ENCODE assay signal across 34 cellular contexts in the genomic region with DNA sequence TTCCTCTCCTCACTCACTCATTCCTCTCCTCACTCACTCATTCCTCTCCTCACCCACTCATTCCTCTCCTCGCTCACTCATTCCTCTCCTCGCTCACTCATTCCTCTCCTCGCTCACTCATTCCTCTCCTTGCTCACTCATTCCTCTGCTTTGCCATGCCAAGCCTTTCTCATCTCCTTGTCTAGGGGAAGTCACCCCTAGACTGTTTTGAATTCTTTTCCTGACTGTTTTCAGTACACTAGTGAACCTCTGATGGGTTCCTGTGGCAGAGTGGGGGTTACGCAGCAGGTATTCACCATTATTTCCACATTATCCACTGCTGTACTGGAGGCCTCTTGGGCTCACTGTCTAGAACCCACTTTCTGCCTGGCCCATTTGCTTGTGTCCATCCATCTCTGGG. TPM values are rescaled to one million over a fixed set of nuclear protein-coding genes. Genes with fewer than 3 reads are reported as not detected.
"Had no signal": no experiment of that assay in that cellular context is flagged by ENCODE, and none has a peak within 500 bp of the region (broad histone marks: within the 10 kb centered on the region; RNA-seq: fewer than 3 reads in every experiment).

No MANE protein-coding gene starts in this region.

- H3K27ac Mint-ChIP-seq: activated CD4-positive, alpha-beta T cell treated with anti-CD3 and anti-CD28 coated beads, Interleukin-2, amount 10 ng/mL, durations not matched to agents 7 days and 5 days; activated CD8-positive, alpha-beta T cell treated with anti-CD3 and anti-CD28 coated beads for 36 hours; activated naive CD4-positive, alpha-beta T cell treated with anti-CD3 and anti-CD28 coated beads, Interleukin-2, amount 10 ng/mL, durations not matched to agents 7 days and 5 days; activated T-helper 1 cell treated with anti-CD3 and anti-CD28 coated beads, Interleukin-12 subunit alpha, Interleukin-12 subunit beta, Interleukin-2, Interleukin-4 antibody, amounts not matched to agents 30 ng/mL and 10 ng/mL and 1 ng/mL, durations not matched to agents 14 hours and 24 hours and 36 hours; brain; T-helper 1 cell treated with Interleukin-12 subunit alpha and Interleukin-12 subunit beta and Interleukin-4 antibody, amounts not matched to agents 30 μg/mL and 1 μg/mL, for 36 hours; T-helper 2 cell treated with Interferon-gamma antibody and Interleukin-4, amounts not matched to agents 5 μg/mL and 100 μg/mL, for 36 hours had no signal

- H3K27ac ChIP-seq: adrenal gland, Peyer's patch, SJSA1 had no signal

- FAIRE-seq: K562, TTC549 had no signal

- H3K4me3 Mint-ChIP-seq: activated CD4-positive, alpha-beta T cell treated with anti-CD3 and anti-CD28 coated beads, Interleukin-2, amount 10 ng/mL, durations not matched to agents 7 days and 5 days; activated CD8-positive, alpha-beta T cell treated with anti-CD3 and anti-CD28 coated beads for 36 hours; activated naive CD4-positive, alpha-beta T cell treated with anti-CD3 and anti-CD28 coated beads, Interleukin-2, amount 10 ng/mL, durations not matched to agents 7 days and 5 days; activated T-helper 1 cell treated with anti-CD3 and anti-CD28 coated beads, Interleukin-12 subunit alpha, Interleukin-12 subunit beta, Interleukin-2, Interleukin-4 antibody, amounts not matched to agents 30 ng/mL and 10 ng/mL and 1 ng/mL, durations not matched to agents 14 hours and 24 hours and 36 hours; brain; T-helper 1 cell treated with Interleukin-12 subunit alpha and Interleukin-12 subunit beta and Interleukin-4 antibody, amounts not matched to agents 30 μg/mL and 1 μg/mL, for 36 hours; T-helper 2 cell treated with Interferon-gamma antibody and Interleukin-4, amounts not matched to agents 5 μg/mL and 100 μg/mL, for 36 hours had no signal

- H3K4me1 ChIP-seq: adrenal gland, Peyer's patch, SJSA1 had no signal

- H3K36me3 Mint-ChIP-seq: activated naive CD4-positive, alpha-beta T cell treated with anti-CD3 and anti-CD28 coated beads, Interleukin-2, amount 10 ng/mL, durations not matched to agents 7 days and 5 days; brain had no signal

- H3K4me2 ChIP-seq: SK-N-SH had no signal

- H3K4me1 Mint-ChIP-seq: activated CD4-positive, alpha-beta T cell treated with anti-CD3 and anti-CD28 coated beads, Interleukin-2, amount 10 ng/mL, durations not matched to agents 7 days and 5 days; activated naive CD4-positive, alpha-beta T cell treated with anti-CD3 and anti-CD28 coated beads, Interleukin-2, amount 10 ng/mL, durations not matched to agents 7 days and 5 days; brain had no signal

- H3K9me3 Mint-ChIP-seq: activated CD4-positive, alpha-beta T cell treated with anti-CD3 and anti-CD28 coated beads, Interleukin-2, amount 10 ng/mL, durations not matched to agents 7 days and 5 days; activated CD8-positive, alpha-beta T cell treated with anti-CD3 and anti-CD28 coated beads for 36 hours; activated naive CD4-positive, alpha-beta T cell treated with anti-CD3 and anti-CD28 coated beads, Interleukin-2, amount 10 ng/mL, durations not matched to agents 7 days and 5 days; activated T-helper 1 cell treated with anti-CD3 and anti-CD28 coated beads, Interleukin-12 subunit alpha, Interleukin-12 subunit beta, Interleukin-2, Interleukin-4 antibody, amounts not matched to agents 30 ng/mL and 10 ng/mL and 1 ng/mL, durations not matched to agents 14 hours and 24 hours and 36 hours; T-helper 1 cell treated with Interleukin-12 subunit alpha and Interleukin-12 subunit beta and Interleukin-4 antibody, amounts not matched to agents 30 μg/mL and 1 μg/mL, for 36 hours; T-helper 2 cell treated with Interferon-gamma antibody and Interleukin-4, amounts not matched to agents 5 μg/mL and 100 μg/mL, for 36 hours had no signal

- H3K27me3 Mint-ChIP-seq: activated CD4-positive, alpha-beta T cell treated with anti-CD3 and anti-CD28 coated beads, Interleukin-2, amount 10 ng/mL, durations not matched to agents 7 days and 5 days had no signal

- DNase-seq: activated CD4-positive, alpha-beta T cell treated with anti-CD3 and anti-CD28 coated beads, Interleukin-2, amount 10 ng/mL, durations not matched to agents 7 days and 5 days; activated CD8-positive, alpha-beta T cell treated with anti-CD3 and anti-CD28 coated beads for 36 hours; activated effector memory CD4-positive, alpha-beta T cell treated with Interleukin-2 at 50 U/mL for 16 hours; activated naive CD4-positive, alpha-beta T cell treated with anti-CD3 and anti-CD28 coated beads, Interleukin-2, amount 10 ng/mL, durations not matched to agents 7 days and 5 days; adrenal gland; caudate nucleus; cerebellar nuclear complex; IMR-90; NCI-H1092 treated with DMSO at 0.1 percent for 48 hours; NCI-H1417; NCI-H146; NCI-H187; NCI-H2029 treated with DMSO at 0.1 percent for 48 hours; NCI-H2107; NCI-H2171; NCI-H510A; NCI-H526; NCI-H748 treated with DMSO at 0.1 percent for 48 hours; NK-92 treated with Interleukin-12 subunit alpha and Interleukin-12 subunit beta, amount 100 ng/mL, for 24 hours; PC-3; Peyer's patch; RPMI8226; SHP77 treated with DMSO at 0.1 percent for 48 hours; SK-N-SH had no signal

- H3K9me3 ChIP-seq: adrenal gland, Peyer's patch, SJSA1, SK-N-SH had no signal

- H3K4me3 ChIP-seq: adrenal gland, K562, Peyer's patch, SJSA1 had no signal

- H3K9ac ChIP-seq: SK-N-SH had no signal

- H3K27me3 ChIP-seq: Peyer's patch, SJSA1 had no signal

- H3K36me3 ChIP-seq: adrenal gland, Peyer's patch, SJSA1 had no signal

RNA-seq across cellular contexts. Expression of a gene that starts 1.2 kb away (rescaled TPM):
- total RNA-seq: activated CD4-positive, alpha-beta T cell treated with anti-CD3 and anti-CD28 coated beads, Interleukin-2, amount 10 ng/mL, durations not matched to agents 7 days and 5 days; activated CD8-positive, alpha-beta memory T cell treated with anti-CD3 and anti-CD28 coated beads for 36 hours; activated CD8-positive, alpha-beta T cell treated with anti-CD3 and anti-CD28 coated beads for 36 hours; activated T-helper 1 cell treated with anti-CD3 and anti-CD28 coated beads, Interleukin-12 subunit alpha, Interleukin-12 subunit beta, Interleukin-2, Interleukin-4 antibody, amounts not matched to agents 30 ng/mL and 10 ng/mL and 1 ng/mL, durations not matched to agents 14 hours and 24 hours and 36 hours; adrenal gland; bronchial epithelial cell; IMR-90; K562; M059J; PC-3; Peyer's patch; SJSA1 had no signal

RNA-seq across cellular contexts. Expression of a gene that starts 24.5 kb away (rescaled TPM):
- total RNA-seq: activated T-helper 1 cell treated with anti-CD3 and anti-CD28 coated beads, Interleukin-12 subunit alpha, Interleukin-12 subunit beta, Interleukin-2, Interleukin-4 antibody, amounts not matched to agents 30 ng/mL and 10 ng/mL and 1 ng/mL, durations not matched to agents 14 hours and 24 hours and 36 hours; IMR-90; PC-3; SJSA1 had no signal

RNA-seq across cellular contexts. Expression of a gene that starts 56.7 kb away (rescaled TPM):
- total RNA-seq: activated CD8-positive, alpha-beta T cell treated with anti-CD3 and anti-CD28 coated beads for 36 hours; activated T-helper 1 cell treated with anti-CD3 and anti-CD28 coated beads, Interleukin-12 subunit alpha, Interleukin-12 subunit beta, Interleukin-2, Interleukin-4 antibody, amounts not matched to agents 30 ng/mL and 10 ng/mL and 1 ng/mL, durations not matched to agents 14 hours and 24 hours and 36 hours; IMR-90; K562; M059J; PC-3; SJSA1 had no signal
